In genomic region chr20:297925-298754, GRCh38 we compare ENCODE assay signal across 8 cellular contexts. TPM values are rescaled to one million over a fixed set of nuclear protein-coding genes. Genes with fewer than 3 reads are reported as not detected.
DNase-seq lines count a peak whose midpoint lies in the region; ATAC-seq, FAIRE-seq and TF ChIP-seq lines count a peak whose summit lies in the region.

No MANE protein-coding gene starts in this region.

- intact Hi-C loops in Calu3 (cut with micrococcal nuclease; ENCODE audit: unreplicated experiment) = loop anchor here (1.0 kb wide), 1 partner anchor 26 kb away; no protein-coding TSS in a partner anchor
- intact Hi-C loops in tibial artery (cut with DNase I; ENCODE audit: low total_unique reads) = loop anchor here (2.0 kb wide), 1 partner anchor 27 kb away; the partner anchor contains the start of gene SOX12

- H3K4me3 ChIP-seq in neural progenitor cell (peak overlapping the region; percentile 95), tibial artery (peak overlapping the region; percentile 88 to 92)

- H3K4me1 ChIP-seq in neural progenitor cell (peaks cover 41% of the 10 kb centered on the region), tibial artery (peaks cover 0 to 40% (median 30%) of the 10 kb centered on the region in 4 donors)

- peak overlapping the region; percentile 81 for H3K9ac ChIP-seq in neural progenitor cell

- H3K4me3 Mint-ChIP-seq in Calu3 (ENCODE audit: low read depth, unreplicated experiment) = peak overlapping the region; percentile 99
- H3K4me3 Mint-ChIP-seq in neural progenitor cell = peak overlapping the region; percentile 99

- no peak for TF ChIP-seq CTCF in Calu3 (IDR thresholded peaks at IDR 0.05; ENCODE audit: unreplicated experiment)
- TF ChIP-seq CTCF in neural progenitor cell (IDR thresholded peaks at IDR 0.05) = no peak
- no peak for TF ChIP-seq CTCF in tibial artery (IDR thresholded peaks at IDR 0.05)

- CTCF ChIA-PET in Calu3 (lab: Charles Lee) = interaction anchor here (0.9 to 1.2 kb wide), 2 partner anchors 20 to 26 kb away, joined by 3 to 4 read pairs; no protein-coding TSS in a partner anchor

- H3K9me3 ChIP-seq in neural progenitor cell (ENCODE audit: low read depth) = no peaks in the 10 kb centered on the region
- H3K9me3 ChIP-seq in tibial artery = no peaks in the 10 kb centered on the region

- peaks cover 38% of the 10 kb centered on the region for H4K20me1 ChIP-seq in neural progenitor cell (ENCODE audit: low read depth)

- no peak for FAIRE-seq in frontal cortex (lab: Jason Lieb, UNC)

- H3K27me3 Mint-ChIP-seq in Calu3 (ENCODE audit: unreplicated experiment) (no peaks in the 10 kb centered on the region), neural progenitor cell (ENCODE audit: insufficient read depth, low read depth) (peaks cover 14% of the 10 kb centered on the region)

- peak overlapping the region; percentile 82 for H3K27ac Mint-ChIP-seq in Calu3 (ENCODE audit: unreplicated experiment)
- peak overlapping the region; percentile 98 for H3K27ac Mint-ChIP-seq in neural progenitor cell

- H3K4me1 Mint-ChIP-seq in Calu3 (ENCODE audit: low read depth, unreplicated experiment) (peaks cover 32% of the 10 kb centered on the region), neural progenitor cell (peaks cover 49% of the 10 kb centered on the region)

- ATAC-seq in GM21360 (IDR thresholded peaks at IDR 0.05; ENCODE audit: unreplicated experiment) = peak; percentile 20

- peak; percentile 45 for DNase-seq in Calu3
- DNase-seq in HT-29 (ENCODE audit: low spot score) = peak; percentile 74
- DNase-seq in activated effector memory CD4-positive, alpha-beta T cell treated with Interleukin-2 at 50 U/mL for 16 hours = peak; percentile 42
- DNase-seq in frontal cortex (ENCODE audit: low spot score in 2 of 2) = peak; percentile 67 to 72
- DNase-seq in neural progenitor cell (ENCODE audit: low spot score) = peak; percentile 57
- peak; percentile 66 to 84 for DNase-seq in tibial artery

- H3K4me2 ChIP-seq in neural progenitor cell = peak overlapping the region; percentile 95

- H3K36me3 ChIP-seq in neural progenitor cell = no peaks in the 10 kb centered on the region
- H3K36me3 ChIP-seq in tibial artery = peaks cover 0 to 10% (median 0%) of the 10 kb centered on the region in 3 donors

- peak overlapping the region; percentile 2 for H2AFZ ChIP-seq in neural progenitor cell (replicated peaks)

- H3K36me3 Mint-ChIP-seq in Calu3 (ENCODE audit: insufficient read depth, unreplicated experiment) (peaks cover 29% of the 10 kb centered on the region), neural progenitor cell (peaks cover 10% of the 10 kb centered on the region)

- H3K27ac ChIP-seq in neural progenitor cell = peak overlapping the region; percentile 85
- H3K27ac ChIP-seq in tibial artery = peak overlapping the region; percentile 97 to 100

- H3K27me3 ChIP-seq in neural progenitor cell = peaks cover 22% of the 10 kb centered on the region
- H3K27me3 ChIP-seq in tibial artery = no peaks in the 10 kb centered on the region

- H3K9me3 Mint-ChIP-seq in Calu3 (ENCODE audit: low read depth, unreplicated experiment) (no peaks in the 10 kb centered on the region), neural progenitor cell (no peaks in the 10 kb centered on the region)

- peaks cover 50% of the 10 kb centered on the region for H3K79me2 ChIP-seq in neural progenitor cell (ENCODE audit: low read depth)

- peaks cover 50% of the 10 kb centered on the region for H3F3A ChIP-seq in neural progenitor cell (ENCODE audit: low read depth)

- BruUV-seq in Calu3 (replicated peaks; lab: Mats Ljungman, UMichigan) = no TSS peak

TF ChIP-seq in PFSK-1, 5 proteins besides CTCF, POLR2A, EP300 and RAD21:
- TF ChIP-seq REST (IDR thresholded peaks at IDR 0.05; ENCODE audit: insufficient read depth in 1 of 2, low read depth in 2 of 2, low read length in 2 of 2) = peak in 1 of 2 experiments; percentile 40; a peak in 1 of 4 replicates
- TF ChIP-seq TAF1 (IDR thresholded peaks at IDR 0.05; ENCODE audit: borderline replicate concordance, insufficient read depth, low read length) = peak; percentile 47; the same call in 1 of the 2 replicates
- TF ChIP-seq FOXP2 (optimal IDR thresholded peaks at IDR 0.05; ENCODE audit: borderline replicate concordance, extremely low read depth, extremely low read length, insufficient read depth) = no peak
- TF ChIP-seq POLR2AphosphoS5 (IDR thresholded peaks at IDR 0.05; ENCODE audit: low read depth, low read length) = peak; percentile 61; the same call in 1 of the 2 replicates
- no peak for TF ChIP-seq SIN3A (IDR thresholded peaks at IDR 0.05; ENCODE audit: borderline replicate concordance, insufficient read depth, low read length)

RNA-seq across cellular contexts. Expression of gene ZCCHC3, which starts 0.8 kb away (rescaled TPM):
- total RNA-seq in Calu3 (2022) (10.9 and 11.1 TPM in 2 replicates), frontal cortex (26.9 TPM), neural progenitor cell (ENCODE audit: low replicate concordance) (24.2 and 43.4 TPM in 2 replicates)
- total RNA-seq in HT-29 (2014; rRNA removed; shearing (Covaris generic)) = 15.5 and 16.8 TPM in 2 replicates
- polyA plus RNA-seq in PFSK-1 (2012; ENCODE audit: insufficient read length, low read depth) = 30.4 TPM

RNA-seq across cellular contexts. Expression of gene C20orf96, which starts 7.6 kb away (rescaled TPM):
- total RNA-seq in Calu3 (2022) (7.3 and 8.8 TPM in 2 replicates), frontal cortex (7.3 TPM), neural progenitor cell (ENCODE audit: low replicate concordance) (5.0 and 6.0 TPM in 2 replicates)
- total RNA-seq in HT-29 (2014; rRNA removed; shearing (Covaris generic)) = 0.08 and 1.5 TPM in 2 replicates
- 19.8 TPM for polyA plus RNA-seq in PFSK-1 (2012; ENCODE audit: insufficient read length, low read depth)

RNA-seq across cellular contexts. Expression of gene SOX12, which starts 27.2 kb away (rescaled TPM):
- total RNA-seq in Calu3 (2022) (13.6 and 14.5 TPM in 2 replicates), frontal cortex (7.7 TPM), neural progenitor cell (ENCODE audit: low replicate concordance) (5.3 and 26.6 TPM in 2 replicates)
- total RNA-seq in HT-29 (2014; rRNA removed; shearing (Covaris generic)) = 2.7 and 3.9 TPM in 2 replicates
- polyA plus RNA-seq in PFSK-1 (2012; ENCODE audit: insufficient read length, low read depth) = 45.8 TPM

RNA-seq across cellular contexts. Expression of gene DEFB132, which starts 40.6 kb away (rescaled TPM):
- total RNA-seq in Calu3 (2022) (not detected in 2 replicates), frontal cortex (not detected), neural progenitor cell (ENCODE audit: low replicate concordance) (not detected in 2 replicates)
- not detected in 2 replicates for total RNA-seq in HT-29 (2014; rRNA removed; shearing (Covaris generic))
- polyA plus RNA-seq in PFSK-1 (2012; ENCODE audit: insufficient read length, low read depth) = not detected

RNA-seq across cellular contexts. Expression of gene NRSN2, which starts 48.8 kb away (rescaled TPM):
- total RNA-seq in Calu3 (2022) (0.42 and 0.51 TPM in 2 replicates), frontal cortex (26.1 TPM), neural progenitor cell (ENCODE audit: low replicate concordance) (8.8 and 20.1 TPM in 2 replicates)
- total RNA-seq in HT-29 (2014; rRNA removed; shearing (Covaris generic)) = 12.0 and 15.5 TPM in 2 replicates
- polyA plus RNA-seq in PFSK-1 (2012; ENCODE audit: insufficient read length, low read depth) = 125 TPM

Comparison
In these comparisons a context has a peak if more than half of its experiments do, and no peak if none do; other contexts are left out.
1. Peak in every context shown above with its lines: DNase-seq, ATAC-seq, H3K4me3 ChIP-seq and H3K27ac ChIP-seq.